ENCODE assay signal across 35 cellular contexts in genomic region chr11:116733959-116734517, GRCh38. TPM values are rescaled to one million over a fixed set of nuclear protein-coding genes. Genes with fewer than 3 reads are reported as not detected.
DNase-seq lines count a peak whose midpoint lies in the region; ATAC-seq, FAIRE-seq and TF ChIP-seq lines count a peak whose summit lies in the region.
"Had no signal": no experiment of that assay in that cellular context is flagged by ENCODE, and none has a peak within 500 bp of the region (broad histone marks: within the 10 kb centered on the region; RNA-seq: fewer than 3 reads in every experiment).

No MANE protein-coding gene starts in this region.

- H3K27me3 ChIP-seq in GM12878 (replicated peaks in 1 of 2; ENCODE audit: control insufficient read depth in 2 of 2, insufficient read depth in 2 of 2, low read length in 1 of 2), result no peaks in the 10 kb centered on the region; a peak in 1 of 4 replicates
- H3K27me3 ChIP-seq: BLaER1, SJSA1 had no signal

- H3K4me3 Mint-ChIP-seq in memory B cell, result no peak overlapping the region
- H3K4me3 Mint-ChIP-seq: activated CD8-positive, alpha-beta memory T cell treated with anti-CD3 and anti-CD28 coated beads, Interleukin-2, amount 10 ng/mL, durations not matched to agents 7 days and 5 days; activated T-helper 1 cell treated with anti-CD3 and anti-CD28 coated beads, Interleukin-12 subunit alpha, Interleukin-12 subunit beta, Interleukin-2, Interleukin-4 antibody, amounts not matched to agents 30 ng/mL and 10 ng/mL and 1 ng/mL, durations not matched to agents 14 hours and 24 hours and 36 hours had no signal

- no peaks in the 10 kb centered on the region for H3K36me3 ChIP-seq in GM12878 (ENCODE audit: control insufficient read depth in 2 of 2, insufficient read depth in 2 of 2, low read length in 1 of 2)
- H3K36me3 ChIP-seq: BLaER1, HAP-1, SJSA1 had no signal

- no peak overlapping the region for H3K27ac Mint-ChIP-seq in memory B cell
- H3K27ac Mint-ChIP-seq: activated CD8-positive, alpha-beta memory T cell treated with anti-CD3 and anti-CD28 coated beads, Interleukin-2, amount 10 ng/mL, durations not matched to agents 7 days and 5 days; activated naive CD4-positive, alpha-beta T cell treated with anti-CD3 and anti-CD28 coated beads, Interleukin-2, amount 50 U/mL, for 72 hours; activated T-helper 1 cell treated with anti-CD3 and anti-CD28 coated beads, Interleukin-12 subunit alpha, Interleukin-12 subunit beta, Interleukin-2, Interleukin-4 antibody, amounts not matched to agents 30 ng/mL and 10 ng/mL and 1 ng/mL, durations not matched to agents 14 hours and 24 hours and 36 hours had no signal

- no peaks in the 10 kb centered on the region for H3K9me3 Mint-ChIP-seq in memory B cell
- H3K9me3 Mint-ChIP-seq: activated naive CD4-positive, alpha-beta T cell treated with anti-CD3 and anti-CD28 coated beads, Interleukin-2, amount 50 U/mL, for 72 hours; activated T-helper 1 cell treated with anti-CD3 and anti-CD28 coated beads, Interleukin-12 subunit alpha, Interleukin-12 subunit beta, Interleukin-2, Interleukin-4 antibody, amounts not matched to agents 30 ng/mL and 10 ng/mL and 1 ng/mL, durations not matched to agents 14 hours and 24 hours and 36 hours had no signal

- TF ChIP-seq RAD21 in GM12878 (IDR thresholded peaks at IDR 0.05; ENCODE audit: insufficient read depth, low read depth, low read length), result no peak

- H3K4me1 Mint-ChIP-seq in memory B cell, result peaks cover 17% of the 10 kb centered on the region

- peak overlapping the region; percentile 77 for H3K4me2 ChIP-seq in GM12878 (ENCODE audit: control insufficient read depth, insufficient read depth)
- H3K4me2 ChIP-seq: BLaER1, smooth muscle cell had no signal

- DNase-seq in CD1c-positive myeloid dendritic cell (ENCODE audit: extremely low spot score), result peak; percentile 35
- peak; percentile 52 for DNase-seq in KBM-7
- no peak for DNase-seq in GM12878 (ENCODE audit: low read depth, low spot score)
- DNase-seq in memory B cell (ENCODE audit: low spot score in 2 of 2), result peak in 1 of 2 donors; percentile 11
- DNase-seq in NCI-H1694 treated with DMSO at 0.1 percent for 48 hours (lab: John Stamatoyannopoulos, UW), result no peak
- DNase-seq: activated CD4-positive, alpha-beta T cell treated with anti-CD3 and anti-CD28 coated beads, Interleukin-2, amount 50 U/mL, for 1 hour; activated CD8-positive, alpha-beta memory T cell treated with anti-CD3 and anti-CD28 coated beads, Interleukin-2, amount 10 ng/mL, durations not matched to agents 7 days and 5 days; central memory CD4-positive, alpha-beta T cell; DMS79 treated with DMSO at 0.1 percent for 48 hours; glutamatergic neuron; kidney glomerular epithelial cell; NCI-H1417 treated with DMSO at 0.1 percent for 48 hours; NCI-H2171 treated with DMSO at 0.1 percent for 48 hours; NCI-H524 treated with DMSO at 0.1 percent for 48 hours; occipital lobe had no signal

- TF ChIP-seq CTCF in GM12878 (IDR thresholded peaks at IDR 0.05 in 2 of 3, conservative IDR thresholded peaks at IDR 0.05 in 1 of 3; ENCODE audit: control insufficient read depth in 2 of 3, extremely low read depth in 1 of 3, insufficient read depth in 1 of 3, low read depth in 3 of 3, low read length in 3 of 3), result no peak

- H3K9me3 ChIP-seq in GM12878 (replicated peaks; ENCODE audit: control insufficient read depth, insufficient read depth, low read length), result no peaks in the 10 kb centered on the region
- H3K9me3 ChIP-seq: BLaER1, Caco-2, HAP-1, SJSA1 had no signal

- intact Hi-C loops in GM12878 (cut with micrococcal nuclease; ENCODE audit: unreplicated experiment), result no loop called here

- TF ChIP-seq EP300 in GM12878 (IDR thresholded peaks at IDR 0.05; ENCODE audit: borderline replicate concordance in 1 of 2, control insufficient read depth in 1 of 2, low read depth in 2 of 2, low read length in 2 of 2), result no peak

- RAD21 ChIA-PET in GM12878 (lab: Charles Lee; ENCODE audit: unreplicated experiment), result interaction anchor here (0.6 to 3.0 kb wide), 9 partner anchors 9 to 493 kb away, joined by 3 to 14 read pairs (median 4); no protein-coding TSS in a partner anchor

- H3K36me3 Mint-ChIP-seq in memory B cell, result no peaks in the 10 kb centered on the region
- H3K36me3 Mint-ChIP-seq: activated CD8-positive, alpha-beta memory T cell treated with anti-CD3 and anti-CD28 coated beads, Interleukin-2, amount 10 ng/mL, durations not matched to agents 7 days and 5 days; activated naive CD4-positive, alpha-beta T cell treated with anti-CD3 and anti-CD28 coated beads, Interleukin-2, amount 50 U/mL, for 72 hours had no signal

- FAIRE-seq in GM12878 (lab: Jason Lieb, UNC), result peak; percentile 71
- FAIRE-seq: astrocyte had no signal

- ATAC-seq in GM12878 (peak; percentile 45; the same call in 2 of the 3 replicates), memory B cell (ENCODE audit: low read depth) (peak; percentile 53), HG03378 (IDR thresholded peaks at IDR 0.05; ENCODE audit: unreplicated experiment) (no peak)
- ATAC-seq in activated CD4-positive, CD25-positive, alpha-beta regulatory T cell treated with anti-CD3 and anti-CD28 coated beads, Interleukin-2, amount 50 U/mL, for 24 hours, result no peak
- ATAC-seq: activated CD8-positive, alpha-beta memory T cell treated with anti-CD3 and anti-CD28 coated beads, Interleukin-2, amount 10 ng/mL, durations not matched to agents 7 days and 5 days had no signal

- H4K20me1 ChIP-seq in GM12878 (ENCODE audit: control insufficient read depth, insufficient read depth), result no peaks in the 10 kb centered on the region
- H4K20me1 ChIP-seq: BLaER1 had no signal

- 49% methylated on average over 11 of the region's 11 CpGs for WGBS in GM12878 (ENCODE audit: insufficient coverage, insufficient replicate concordance, low lambda C conversion rate, missing lambda C conversion rate)

- H2AFZ ChIP-seq in GM12878 (ENCODE audit: control insufficient read depth, low read depth, low read length), result peak overlapping the region; percentile 29; the same call in 1 of the 2 replicates

- CTCF ChIA-PET in GM12878 (lab: Yijun Ruan, JAX), result interaction anchor here (1.0 to 5.9 kb wide), 10 partner anchors 9 to 493 kb away, joined by 3 to 58 read pairs (median 12); no protein-coding TSS in a partner anchor

- POLR2A ChIA-PET in GM12878 (lab: Charles Lee), result interaction anchor here (0.6 kb wide), 1 partner anchor 655 kb away, joined by 3 read pairs; no protein-coding TSS in a partner anchor

- H3K4me1 ChIP-seq in GM12878 (ENCODE audit: control insufficient read depth, insufficient read depth, low read length), result peaks cover 16% of the 10 kb centered on the region
- H3K4me1 ChIP-seq: BLaER1, HAP-1, SJSA1 had no signal

- SMC1A ChIA-PET in GM12878 (lab: Charles Lee; ENCODE audit: uncharacterized antibody, unreplicated experiment), result interaction anchor here (0.8 to 3.0 kb wide), 8 partner anchors 16 to 372 kb away, joined by 3 to 16 read pairs (median 4); no protein-coding TSS in a partner anchor

- H3K79me2 ChIP-seq in GM12878 (ENCODE audit: control insufficient read depth, insufficient read depth, low read length), result no peaks in the 10 kb centered on the region

- TF ChIP-seq POLR2A in GM12878 (IDR thresholded peaks at IDR 0.05; ENCODE audit: low read depth, low read length), result no peak

- in situ Hi-C loops in KBM-7 (cut with MboI; ENCODE audit: low pct_unique_long_range_greater_than_20kb, low sequenced_read_pairs) (no loop called here), GM12878 (cut with MboI) (no loop called here)

- H3K27me3 Mint-ChIP-seq in memory B cell, result peaks cover 2% of the 10 kb centered on the region
- H3K27me3 Mint-ChIP-seq: activated CD8-positive, alpha-beta memory T cell treated with anti-CD3 and anti-CD28 coated beads, Interleukin-2, amount 10 ng/mL, durations not matched to agents 7 days and 5 days had no signal

- no peak overlapping the region for H3K9ac ChIP-seq in GM12878 (ENCODE audit: control insufficient read depth, insufficient read depth, low read length)
- H3K9ac ChIP-seq: BLaER1 had no signal

- BruUV-seq in GM12878 (replicated peaks; lab: Mats Ljungman, UMichigan), result no TSS peak

- H3K27ac ChIP-seq in GM12878 (ENCODE audit: control insufficient read depth, insufficient read depth), result peak overlapping the region; percentile 52
- H3K27ac ChIP-seq: BLaER1, epithelial cell of prostate, HL-60, SJSA1, VCaP had no signal

- no peak overlapping the region for H3K4me3 ChIP-seq in GM12878
- H3K4me3 ChIP-seq: BLaER1, HAP-1, SJSA1, smooth muscle cell had no signal

RNA-seq across cellular contexts. Expression of gene BUD13, which starts 38.7 kb away (rescaled TPM):
- 12.0 TPM in 2 replicates for total RNA-seq in GM12878 (2013; cell fraction: nucleolus; rRNA removed)
- 24.5 and 26.4 TPM in 2 replicates for total RNA-seq in GM12878 (2014; rRNA removed)
- total RNA-seq in GM12878 (2014; rRNA removed; fragmentation: Illumina TruSeq; extraction: Trizol), result 27.4 and 29.3 TPM in 2 replicates
- 23.8 and 25.6 TPM in 2 replicates for total RNA-seq in GM12878 (2021)
- polyA plus RNA-seq in GM12878 (2011; ENCODE audit: low read depth), result 10.0 TPM
- polyA plus RNA-seq in GM12878 (2011; rRNA removed), result 27.6 and 29.3 TPM in 2 replicates
- 23.4 and 26.1 TPM in 2 replicates for polyA plus RNA-seq in GM12878 (2011; cell fraction: cytosol; rRNA removed)
- polyA plus RNA-seq in GM12878 (2011; cell fraction: nucleus; rRNA removed), result 21.7 and 32.2 TPM in 2 replicates
- polyA plus RNA-seq in GM12878 (2012), result 12.9 and 13.5 TPM in 2 replicates
- polyA plus RNA-seq in GM12878 (2014; fragmentation: Illumina TruSeq; extraction: Trizol), result 36.5 and 46.4 TPM in 2 replicates
- polyA plus RNA-seq in GM12878 (2014; fragmentation: Nextera tagmentation; extraction: Ambion mirVana), result 10 to 100 TPM; 10.9 to 15.8 TPM
- 22.9 and 24.0 TPM in 2 replicates for polyA plus RNA-seq in GM12878 (2014; rRNA removed)
- 10 to 100 TPM; 25.0 to 27.1 TPM for polyA plus RNA-seq in GM12878 (2016; fragmentation: Nextera tagmentation; extraction: Ambion mirVana)
- 19.8 and 27.7 TPM in 2 replicates for polyA minus RNA-seq in GM12878 (2011; rRNA and poly(A)+ RNA removed)
- 9.5 and 12.8 TPM in 2 replicates for polyA minus RNA-seq in GM12878 (2011; cell fraction: cytosol; rRNA and poly(A)+ RNA removed)
- 8.8 and 14.7 TPM in 2 replicates for polyA minus RNA-seq in GM12878 (2011; cell fraction: nucleus; rRNA and poly(A)+ RNA removed)

RNA-seq across cellular contexts. Expression of gene ZPR1, which starts 53.8 kb away (rescaled TPM):
- 60.8 and 72.4 TPM in 2 replicates for total RNA-seq in GM12878 (2013; cell fraction: nucleolus; rRNA removed)
- 42.8 and 46.3 TPM in 2 replicates for total RNA-seq in GM12878 (2014; rRNA removed)
- total RNA-seq in GM12878 (2014; rRNA removed; fragmentation: Illumina TruSeq; extraction: Trizol), result 50.1 and 54.3 TPM in 2 replicates
- 55.1 and 58.4 TPM in 2 replicates for total RNA-seq in GM12878 (2021)
- polyA plus RNA-seq in GM12878 (2011; ENCODE audit: low read depth), result 21.3 TPM
- polyA plus RNA-seq in GM12878 (2011; rRNA removed), result 76.9 and 80.4 TPM in 2 replicates
- 58.8 and 62.0 TPM in 2 replicates for polyA plus RNA-seq in GM12878 (2011; cell fraction: cytosol; rRNA removed)
- polyA plus RNA-seq in GM12878 (2011; cell fraction: nucleus; rRNA removed), result 65.3 and 75.7 TPM in 2 replicates
- polyA plus RNA-seq in GM12878 (2012), result 34.3 and 39.8 TPM in 2 replicates
- polyA plus RNA-seq in GM12878 (2014; fragmentation: Illumina TruSeq; extraction: Trizol), result 55.1 and 70.4 TPM in 2 replicates
- polyA plus RNA-seq in GM12878 (2014; fragmentation: Nextera tagmentation; extraction: Ambion mirVana), result 10 to 100 TPM in 1 of 2 experiments, 1 to 10 TPM in 1; 9.3 to 20.4 TPM
- polyA plus RNA-seq in GM12878 (2014; rRNA removed), result 46.9 and 48.3 TPM in 2 replicates
- 10 to 100 TPM; 89.3 to 89.7 TPM for polyA plus RNA-seq in GM12878 (2016; fragmentation: Nextera tagmentation; extraction: Ambion mirVana)
- polyA minus RNA-seq in GM12878 (2011; rRNA and poly(A)+ RNA removed), result 64.3 and 74.9 TPM in 2 replicates
- polyA minus RNA-seq in GM12878 (2011; cell fraction: cytosol; rRNA and poly(A)+ RNA removed), result 22.2 and 29.7 TPM in 2 replicates
- 55.5 and 84.3 TPM in 2 replicates for polyA minus RNA-seq in GM12878 (2011; cell fraction: nucleus; rRNA and poly(A)+ RNA removed)

RNA-seq across cellular contexts. Expression of gene APOA5, which starts 57.6 kb away (rescaled TPM):
- total RNA-seq in GM12878 (2013; cell fraction: nucleolus; rRNA removed), result not detected in 2 replicates
- total RNA-seq in GM12878 (2014; rRNA removed) (not detected in 2 replicates), GM12878 (2014; rRNA removed; fragmentation: Illumina TruSeq; extraction: Trizol) (not detected in 2 replicates), GM12878 (2021) (0.15 and 0.35 TPM in 2 replicates)
- polyA plus RNA-seq in GM12878 (2011; ENCODE audit: low read depth), result not detected
- polyA plus RNA-seq in GM12878 (2011; rRNA removed) (not detected in 2 replicates), GM12878 (2014; fragmentation: Illumina TruSeq; extraction: Trizol) (not detected in 2 replicates), GM12878 (2014; fragmentation: Nextera tagmentation; extraction: Ambion mirVana) (not detected), GM12878 (2014; rRNA removed) (not detected in 2 replicates), GM12878 (2016; fragmentation: Nextera tagmentation; extraction: Ambion mirVana) (not detected)
- not detected in 2 replicates for polyA plus RNA-seq in GM12878 (2011; cell fraction: cytosol; rRNA removed)
- not detected in 2 replicates for polyA plus RNA-seq in GM12878 (2011; cell fraction: nucleus; rRNA removed)
- not detected in 2 replicates for polyA plus RNA-seq in GM12878 (2012)
- polyA minus RNA-seq in GM12878 (2011; rRNA and poly(A)+ RNA removed), result not detected in 2 replicates
- not detected in 2 replicates for polyA minus RNA-seq in GM12878 (2011; cell fraction: cytosol; rRNA and poly(A)+ RNA removed)
- not detected in 2 replicates for polyA minus RNA-seq in GM12878 (2011; cell fraction: nucleus; rRNA and poly(A)+ RNA removed)
- total RNA-seq: activated CD8-positive, alpha-beta memory T cell treated with anti-CD3 and anti-CD28 coated beads, Interleukin-2, amount 10 ng/mL, durations not matched to agents 7 days and 5 days; activated naive CD4-positive, alpha-beta T cell treated with anti-CD3 and anti-CD28 coated beads, Interleukin-2, amount 50 U/mL, for 72 hours; activated T-helper 1 cell treated with anti-CD3 and anti-CD28 coated beads, Interleukin-12 subunit alpha, Interleukin-12 subunit beta, Interleukin-2, Interleukin-4 antibody, amounts not matched to agents 30 ng/mL and 10 ng/mL and 1 ng/mL, durations not matched to agents 14 hours and 24 hours and 36 hours; astrocyte; dermis microvascular lymphatic vessel endothelial cell; myocyte; occipital lobe; renal cortical epithelial cell; RPMI7951; SJSA1; smooth muscle cell; T-helper 1 cell treated with Interleukin-12 subunit alpha and Interleukin-12 subunit beta and Interleukin-4 antibody, amounts not matched to agents 30 ng/mL and 1 ng/mL, for 36 hours; temporal lobe; urinary bladder had no signal
- polyA plus RNA-seq: smooth muscle cell had no signal

Comparison
In these comparisons a context has a peak if more than half of its experiments do, and no peak if none do; other contexts are left out.
1. DNase-seq: peak in CD1c-positive myeloid dendritic cell (single experiment) and KBM-7 (single experiment); none in GM12878 (single experiment) and NCI-H1694 treated with DMSO at 0.1 percent for 48 hours (single experiment).
2. ATAC-seq: peak in GM12878 (single experiment) and memory B cell (single experiment); none in activated CD4-positive, CD25-positive, alpha-beta regulatory T cell treated with anti-CD3 and anti-CD28 coated beads, Interleukin-2, amount 50 U/mL, for 24 hours (0 of 2) and HG03378 (single experiment).